In the genomic region with DNA sequence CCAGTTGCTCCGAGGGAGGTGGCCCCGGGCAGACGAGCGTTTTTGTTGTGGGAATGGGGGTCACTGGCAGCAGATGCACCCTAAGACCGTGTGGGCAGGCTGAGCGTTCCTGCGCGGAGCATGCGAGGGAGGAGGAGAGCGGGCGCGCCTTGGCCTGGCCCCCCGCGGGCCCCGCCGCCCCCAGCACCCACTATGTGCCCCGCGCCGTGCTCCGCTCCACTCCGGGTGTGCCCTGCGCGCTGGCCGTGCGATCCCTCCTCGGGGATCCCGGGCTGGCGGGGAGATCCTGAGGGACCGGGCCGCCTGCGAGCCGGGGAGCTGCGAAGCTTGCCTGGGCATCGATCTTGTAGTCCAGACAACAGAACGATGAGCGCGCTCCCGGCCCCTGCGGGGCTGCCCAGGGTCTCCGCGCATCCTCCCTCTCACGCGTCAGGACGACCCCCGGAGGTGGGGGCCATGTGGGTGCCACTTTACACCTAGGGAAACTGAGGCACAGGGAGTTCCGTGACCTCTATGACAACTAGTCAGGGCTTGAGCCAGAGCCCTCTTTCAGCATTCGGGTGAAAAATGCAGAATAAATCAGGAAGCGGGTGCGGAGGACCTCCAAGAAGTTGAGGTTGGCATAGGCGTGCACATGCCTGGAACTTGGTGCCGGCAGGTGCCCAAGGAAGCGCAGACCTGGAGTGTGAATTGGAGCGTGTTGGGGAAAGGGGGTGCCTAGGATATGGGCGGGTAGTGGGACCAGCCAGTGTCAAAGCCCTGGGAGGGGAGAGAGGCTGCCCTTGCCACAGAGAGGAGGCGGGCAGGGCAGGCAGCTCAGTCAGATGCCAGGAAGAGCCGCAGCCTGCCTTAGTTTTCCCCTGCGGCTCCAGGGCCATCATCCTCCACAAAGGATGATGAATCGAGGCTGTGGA, we compare ENCODE assay signal across 8 cellular contexts. TPM values are rescaled to one million over a fixed set of nuclear protein-coding genes. Genes with fewer than 3 reads are reported as not detected.
A peak's percentile ranks its signal among the peaks of the same experiment; 100 is the strongest.
DNase-seq lines count a peak whose midpoint lies in the region; ATAC-seq and TF ChIP-seq lines count a peak whose summit lies in the region.

No MANE protein-coding gene starts in this region.

- peak overlapping the region; percentile 99 for H3K4me2 ChIP-seq in PC-9

- H3K9me3 ChIP-seq in PC-9 (ENCODE audit: insufficient read depth, low read depth) (no peaks in the 10 kb centered on the region), muscle layer of colon (ENCODE audit: low read length) (no peaks in the 10 kb centered on the region)

- H3K36me3 ChIP-seq in PC-9 (ENCODE audit: low read depth) (no peaks in the 10 kb centered on the region), muscle layer of colon (ENCODE audit: insufficient read depth, low read length) (no peaks in the 10 kb centered on the region)

- H3K27me3 ChIP-seq in PC-9 (ENCODE audit: insufficient read depth, low read depth) = no peaks in the 10 kb centered on the region
- no peaks in the 10 kb centered on the region for H3K27me3 ChIP-seq in muscle layer of colon (ENCODE audit: control insufficient read depth in 1 of 2, insufficient read depth in 2 of 2, low read length in 2 of 2)

- H3K79me2 ChIP-seq in PC-9 (ENCODE audit: low read depth) = peaks cover 32% of the 10 kb centered on the region

- H2AFZ ChIP-seq in PC-9 = peak overlapping the region; percentile 99

- peaks cover 41% of the 10 kb centered on the region for H3K4me1 Mint-ChIP-seq in activated CD4-positive, alpha-beta T cell treated with anti-CD3 and anti-CD28 coated beads for 36 hours

- peaks cover 32% of the 10 kb centered on the region for H4K20me1 ChIP-seq in PC-9 (ENCODE audit: insufficient read depth)

- POLR2A ChIA-PET in activated CD4-positive, alpha-beta T cell treated with anti-CD3 and anti-CD28 coated beads for 36 hours (lab: Charles Lee) = no interaction called here
- POLR2A ChIA-PET in PC-9 (lab: Charles Lee; ENCODE audit: unreplicated experiment) = interaction anchor here (0.6 kb wide), 1 partner anchor 38 kb away, joined by 4 read pairs; no protein-coding TSS in a partner anchor

- H3K27me3 Mint-ChIP-seq in activated CD4-positive, alpha-beta T cell treated with anti-CD3 and anti-CD28 coated beads for 36 hours = peaks cover 2% of the 10 kb centered on the region

- H3K27ac ChIP-seq in PC-9 (peak overlapping the region; percentile 91), muscle layer of colon (ENCODE audit: low read depth, low read length) (peak overlapping the region; percentile 98)

- peaks cover 27% of the 10 kb centered on the region for H3F3A ChIP-seq in PC-9 (ENCODE audit: insufficient read depth, low read depth)

- no peaks in the 10 kb centered on the region for H3K9me2 ChIP-seq in PC-9 (ENCODE audit: insufficient read depth)

- peak overlapping the region; percentile 61 for H3K9ac ChIP-seq in muscle layer of colon (ENCODE audit: low read length)

- no peak overlapping the region for H3K27ac Mint-ChIP-seq in activated CD4-positive, alpha-beta T cell treated with anti-CD3 and anti-CD28 coated beads for 36 hours

- H3K36me3 Mint-ChIP-seq in activated CD4-positive, alpha-beta T cell treated with anti-CD3 and anti-CD28 coated beads for 36 hours (ENCODE audit: low read depth) = peaks cover 2% of the 10 kb centered on the region

- H3K9me3 Mint-ChIP-seq in activated CD4-positive, alpha-beta T cell treated with anti-CD3 and anti-CD28 coated beads for 36 hours (ENCODE audit: low read depth) = no peaks in the 10 kb centered on the region

- intact Hi-C loops in activated CD4-positive, alpha-beta T cell treated with anti-CD3 and anti-CD28 coated beads for 36 hours (cut with DNase I, micrococcal nuclease) = loop anchor here in 1 of 2 experiments (5.0 kb wide), 1 partner anchor 628 kb away; a partner anchor contains a TSS
- intact Hi-C loops in PC-9 (cut with micrococcal nuclease; ENCODE audit: unreplicated experiment) = no loop called here

- peak; percentile 5 for ATAC-seq in activated CD4-positive, alpha-beta T cell treated with anti-CD3 and anti-CD28 coated beads for 36 hours
- no peak for ATAC-seq in GM21529 (IDR thresholded peaks at IDR 0.05; ENCODE audit: unreplicated experiment)

- TF ChIP-seq CTCF in PC-9 (conservative IDR thresholded peaks at IDR 0.05) = no peak

- BruUV-seq in PC-9 (replicated peaks; lab: Mats Ljungman, UMichigan) = TSS peak; percentile 70

- peak; percentile 32 for DNase-seq in activated CD4-positive, alpha-beta T cell treated with anti-CD3 and anti-CD28 coated beads for 36 hours
- no peak for DNase-seq in activated CD4-positive, alpha-beta T cell treated with anti-CD3 and anti-CD28 coated beads, Interleukin-2, amount 50 U/mL, for 4 hours
- no peak for DNase-seq in PC-9
- peak; percentile 32 for DNase-seq in effector CD8-positive, alpha-beta T cell (lab: John Stamatoyannopoulos, UW)
- DNase-seq in putamen (ENCODE audit: low spot score) = no peak
- no peak for DNase-seq in GF-D8 (lab: John Stamatoyannopoulos, UW)

- H3K4me3 ChIP-seq in PC-9 (peak overlapping the region; percentile 80), muscle layer of colon (ENCODE audit: low read depth in 1 of 2, low read length in 2 of 2) (peak overlapping the region; percentile 71 to 92)

- CTCF ChIA-PET in activated CD4-positive, alpha-beta T cell treated with anti-CD3 and anti-CD28 coated beads for 36 hours (lab: Charles Lee) = interaction anchor here (0.7 kb wide), 1 partner anchor 15 kb away, joined by 3 read pairs; no protein-coding TSS in a partner anchor
- CTCF ChIA-PET in PC-9 (lab: Charles Lee) = no interaction called here

- peaks cover 18% of the 10 kb centered on the region for H3K4me1 ChIP-seq in PC-9 (replicated peaks; ENCODE audit: insufficient read depth)
- peaks cover 26% of the 10 kb centered on the region for H3K4me1 ChIP-seq in muscle layer of colon (ENCODE audit: insufficient read depth, low read length)

- peak overlapping the region; percentile 71 for H3K4me3 Mint-ChIP-seq in activated CD4-positive, alpha-beta T cell treated with anti-CD3 and anti-CD28 coated beads for 36 hours

RNA-seq across cellular contexts. Expression of a gene that starts 1.3 kb away (rescaled TPM):
- total RNA-seq in activated CD4-positive, alpha-beta T cell treated with anti-CD3 and anti-CD28 coated beads for 36 hours = 10 to 100 TPM; 22.9 to 23.1 TPM
- total RNA-seq in PC-9 (2021) = 36.4 and 45.7 TPM in 2 replicates

RNA-seq across cellular contexts. Expression of a gene that starts 57.3 kb away (rescaled TPM):
- total RNA-seq in activated CD4-positive, alpha-beta T cell treated with anti-CD3 and anti-CD28 coated beads for 36 hours = 10 to 100 TPM; 29.4 to 37.4 TPM
- total RNA-seq in PC-9 (2021) = 27.2 and 37.7 TPM in 2 replicates

Comparison
In these comparisons a context has a peak if more than half of its experiments do, and no peak if none do; other contexts are left out.
1. DNase-seq: peak in activated CD4-positive, alpha-beta T cell treated with anti-CD3 and anti-CD28 coated beads for 36 hours (single experiment) and effector CD8-positive, alpha-beta T cell (single experiment); none in activated CD4-positive, alpha-beta T cell treated with anti-CD3 and anti-CD28 coated beads, Interleukin-2, amount 50 U/mL, for 4 hours (0 of 2), PC-9 (0 of 2), putamen (single experiment) and GF-D8 (single experiment).